ENCODE assay signal across 8 cellular contexts in genomic region chr10:25875555-25876165, GRCh38. TPM values are rescaled to one million over a fixed set of nuclear protein-coding genes. Genes with fewer than 3 reads are reported as not detected.
DNase-seq lines count a peak whose midpoint lies in the region; ATAC-seq, FAIRE-seq and TF ChIP-seq lines count a peak whose summit lies in the region.

No MANE protein-coding gene starts in this region.

- WGBS in A549 (ENCODE audit: missing lambda C conversion rate): under 1% methylated on average over 7 of the region's 7 CpGs
- WGBS in iPS DF 6.9 (ENCODE audit: insufficient coverage, insufficient read length): no CpG with 5 or more reads among the region's 7 CpGs
- WGBS in spleen, 5 donors: 1 to 3% (median 2%) methylated on average over 7 of the region's 7 CpGs

- no peak overlapping the region for H3K4me2 ChIP-seq in A549

- no peaks in the 10 kb centered on the region for H3K36me3 ChIP-seq in iPS DF 6.9 (ENCODE audit: control insufficient read depth, insufficient read depth, low read length)
- no peaks in the 10 kb centered on the region for H3K36me3 ChIP-seq in spleen

- H3K4me1 ChIP-seq in A549 (no peaks in the 10 kb centered on the region), iPS DF 6.9 (ENCODE audit: control insufficient read depth, insufficient read depth, low read length) (no peaks in the 10 kb centered on the region), spleen (no peaks in the 10 kb centered on the region)

- H3K9me3 ChIP-seq in A549 (no peaks in the 10 kb centered on the region), iPS DF 6.9 (ENCODE audit: control insufficient read depth, insufficient read depth, low read length) (no peaks in the 10 kb centered on the region), spleen (no peaks in the 10 kb centered on the region)

- H3K27ac ChIP-seq in A549 (no peak overlapping the region), iPS DF 6.9 (ENCODE audit: low read length) (no peak overlapping the region), spleen (no peak overlapping the region)

- no peak for TF ChIP-seq POLR2A in A549 (IDR thresholded peaks at IDR 0.05; ENCODE audit: low read length)
- TF ChIP-seq POLR2A in spleen (IDR thresholded peaks at IDR 0.05): no peak

- DNase-seq in A549 (ENCODE audit: low read depth in 1 of 2, low spot score in 1 of 2) (peak; percentile 30 to 77), NCI-H187 treated with DMSO at 0.1 percent for 48 hours (lab: John Stamatoyannopoulos, UW) (peak; percentile 29), T-helper 9 cell (peak; percentile 48), astrocyte of the hippocampus (ENCODE audit: low read depth, low spot score) (peak; percentile 83), iPS DF 6.9 (ENCODE audit: low read depth, low spot score) (peak; percentile 54), spleen (peak; percentile 82)

- no peaks in the 10 kb centered on the region for H3K27me3 ChIP-seq in iPS DF 6.9 (ENCODE audit: control insufficient read depth, insufficient read depth, low read length)
- peaks cover 0 to 4% (median 0%) of the 10 kb centered on the region in 7 donors for H3K27me3 ChIP-seq in spleen (replicated peaks in 1 of 7)

- ATAC-seq in A549 (peak; percentile 85 to 87), GM18508 (IDR thresholded peaks at IDR 0.05; ENCODE audit: insufficient read depth, unreplicated experiment) (peak; percentile 95), HG02970 (IDR thresholded peaks at IDR 0.05; ENCODE audit: low FRiP score, unreplicated experiment) (peak; percentile 93)

- no peak for TF ChIP-seq EP300 in A549 (IDR thresholded peaks at IDR 0.05)

- TF ChIP-seq CTCF in A549 (IDR thresholded peaks at IDR 0.05) (peak; percentile 82), spleen (IDR thresholded peaks at IDR 0.05 in 8 of 11, conservative IDR thresholded peaks at IDR 0.05 in 3 of 11) (peak in 10 of 11 experiments; percentile 38 to 87 (median 78))

- H3K4me3 ChIP-seq in A549 (no peak overlapping the region), iPS DF 6.9 (ENCODE audit: low read length) (no peak overlapping the region), spleen (no peak overlapping the region)

- intact Hi-C loops in spleen (cut with DNase I; ENCODE audit: low total_unique reads): loop anchor here (5.0 kb wide), 1 partner anchor 682 kb away; no protein-coding TSS in a partner anchor

- FAIRE-seq in A549 (lab: Jason Lieb, UNC): no peak

- TF ChIP-seq RAD21 in A549 (conservative IDR thresholded peaks at IDR 0.05 in 1 of 2, IDR thresholded peaks at IDR 0.05 in 1 of 2): peak; percentile 72 to 76

- POLR2A ChIA-PET in A549 (lab: Yijun Ruan, JAX): no interaction called here

- CTCF ChIA-PET in A549 (lab: Yijun Ruan, JAX): interaction anchor here (0.6 to 3.8 kb wide), 24 partner anchors 9 to 713 kb away, joined by 3 to 45 read pairs (median 4); no protein-coding TSS in a partner anchor

TF ChIP-seq in A549, 52 proteins besides CTCF, POLR2A, EP300 and RAD21:
- no peak for TF ChIP-seq SREBF2 (IDR thresholded peaks at IDR 0.05)
- TF ChIP-seq SMC3 (IDR thresholded peaks at IDR 0.05): peak; percentile 77
- TF ChIP-seq JUN (IDR thresholded peaks at IDR 0.05): no peak
- TF ChIP-seq EHF (CRISPR knock-in tag; IDR thresholded peaks at IDR 0.05): no peak

RNA-seq across cellular contexts. Expression of gene MYO3A, which starts 58.4 kb away (rescaled TPM):
- polyA plus RNA-seq in A549 (2011; rRNA removed): 0.12 TPM in 1 of 2 replicates, not detected in the other
- polyA plus RNA-seq in A549 (2012; cell fraction: cytosol; rRNA removed): not detected in 2 replicates
- not detected in 2 replicates for polyA plus RNA-seq in A549 (2012; cell fraction: nucleus; rRNA removed)
- polyA plus RNA-seq in A549 (2017; fragmentation: RNase III; extraction: RNeasy Plus Mini Kit Qiagen cat#74134 plus additional on column Dnase treatment): not detected in 3 replicates
- not detected in 2 replicates for polyA minus RNA-seq in A549 (2011; rRNA and poly(A)+ RNA removed)
- 1 to 10 TPM in 2 of 7 donors, under 1 TPM in 4, not detected in 1; 0.09 to 1.3 (median 0.39) TPM for total RNA-seq in spleen
- polyA plus RNA-seq in spleen: 1 to 10 TPM in 1 of 3 donors, under 1 TPM in 2; 0.14 to 1.3 (median 0.30) TPM

Comparison
In these comparisons a context has a peak if more than half of its experiments do, and no peak if none do; other contexts are left out.
1. DNase-seq: peak in every context shown above with its lines; median percentile 83 in astrocyte of the hippocampus; 82 in spleen; 54 in iPS DF 6.9; 54 in A549; 48 in T-helper 9 cell; 29 in NCI-H187 treated with DMSO at 0.1 percent for 48 hours.